Comparison of ENCODE assay signal across 2 cellular contexts in the genomic region with DNA sequence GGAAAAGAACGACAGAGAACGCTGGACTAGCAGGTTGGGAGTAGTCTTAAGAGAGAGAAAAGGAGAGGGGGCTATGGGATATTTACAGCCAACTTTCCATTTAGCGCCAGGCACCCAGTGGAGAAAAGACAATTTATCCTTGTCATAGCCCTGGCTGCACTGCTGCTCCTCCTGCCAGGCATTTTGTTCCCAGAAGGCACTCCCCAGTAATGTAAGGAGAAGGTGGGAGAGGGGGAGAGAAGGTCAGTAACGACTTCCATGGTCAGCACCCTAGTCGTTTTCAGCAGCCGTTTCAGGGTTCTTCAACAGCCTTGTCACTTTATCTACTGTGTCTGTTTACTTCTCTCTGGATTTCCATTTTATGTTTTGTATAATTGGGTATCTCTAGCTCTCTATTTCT.
TF ChIP-seq lines count a peak whose summit lies in the region.

No MANE protein-coding gene starts in this region.

TF ChIP-seq in GM23338, 12 proteins besides CTCF, POLR2A, EP300 and RAD21:
- TF ChIP-seq CREB1 (CRISPR knock-in tag; IDR thresholded peaks at IDR 0.05; ENCODE audit: low read depth) (no peak), EZH2phosphoT487 (IDR thresholded peaks at IDR 0.05; ENCODE audit: unreplicated experiment) (no peak), STAT1 (IDR thresholded peaks at IDR 0.05; ENCODE audit: unreplicated experiment) (no peak), JUNB (IDR thresholded peaks at IDR 0.05; ENCODE audit: unreplicated experiment) (no peak), NANOG (IDR thresholded peaks at IDR 0.05; ENCODE audit: borderline replicate concordance) (no peak), ZNF331 (CRISPR knock-in tag; IDR thresholded peaks at IDR 0.05; ENCODE audit: low read depth) (no peak), POLR2AphosphoS5 (IDR thresholded peaks at IDR 0.05; ENCODE audit: low read depth) (no peak), ZNF114 (CRISPR knock-in tag; IDR thresholded peaks at IDR 0.05) (no peak)
- TF ChIP-seq, protein P1, sequence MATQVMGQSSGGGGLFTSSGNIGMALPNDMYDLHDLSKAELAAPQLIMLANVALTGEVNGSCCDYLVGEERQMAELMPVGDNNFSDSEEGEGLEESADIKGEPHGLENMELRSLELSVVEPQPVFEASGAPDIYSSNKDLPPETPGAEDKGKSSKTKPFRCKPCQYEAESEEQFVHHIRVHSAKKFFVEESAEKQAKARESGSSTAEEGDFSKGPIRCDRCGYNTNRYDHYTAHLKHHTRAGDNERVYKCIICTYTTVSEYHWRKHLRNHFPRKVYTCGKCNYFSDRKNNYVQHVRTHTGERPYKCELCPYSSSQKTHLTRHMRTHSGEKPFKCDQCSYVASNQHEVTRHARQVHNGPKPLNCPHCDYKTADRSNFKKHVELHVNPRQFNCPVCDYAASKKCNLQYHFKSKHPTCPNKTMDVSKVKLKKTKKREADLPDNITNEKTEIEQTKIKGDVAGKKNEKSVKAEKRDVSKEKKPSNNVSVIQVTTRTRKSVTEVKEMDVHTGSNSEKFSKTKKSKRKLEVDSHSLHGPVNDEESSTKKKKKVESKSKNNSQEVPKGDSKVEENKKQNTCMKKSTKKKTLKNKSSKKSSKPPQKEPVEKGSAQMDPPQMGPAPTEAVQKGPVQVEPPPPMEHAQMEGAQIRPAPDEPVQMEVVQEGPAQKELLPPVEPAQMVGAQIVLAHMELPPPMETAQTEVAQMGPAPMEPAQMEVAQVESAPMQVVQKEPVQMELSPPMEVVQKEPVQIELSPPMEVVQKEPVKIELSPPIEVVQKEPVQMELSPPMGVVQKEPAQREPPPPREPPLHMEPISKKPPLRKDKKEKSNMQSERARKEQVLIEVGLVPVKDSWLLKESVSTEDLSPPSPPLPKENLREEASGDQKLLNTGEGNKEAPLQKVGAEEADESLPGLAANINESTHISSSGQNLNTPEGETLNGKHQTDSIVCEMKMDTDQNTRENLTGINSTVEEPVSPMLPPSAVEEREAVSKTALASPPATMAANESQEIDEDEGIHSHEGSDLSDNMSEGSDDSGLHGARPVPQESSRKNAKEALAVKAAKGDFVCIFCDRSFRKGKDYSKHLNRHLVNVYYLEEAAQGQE (IDR thresholded peaks at IDR 0.05; ENCODE audit: unreplicated experiment), result no peak
- TF ChIP-seq, protein P2, sequence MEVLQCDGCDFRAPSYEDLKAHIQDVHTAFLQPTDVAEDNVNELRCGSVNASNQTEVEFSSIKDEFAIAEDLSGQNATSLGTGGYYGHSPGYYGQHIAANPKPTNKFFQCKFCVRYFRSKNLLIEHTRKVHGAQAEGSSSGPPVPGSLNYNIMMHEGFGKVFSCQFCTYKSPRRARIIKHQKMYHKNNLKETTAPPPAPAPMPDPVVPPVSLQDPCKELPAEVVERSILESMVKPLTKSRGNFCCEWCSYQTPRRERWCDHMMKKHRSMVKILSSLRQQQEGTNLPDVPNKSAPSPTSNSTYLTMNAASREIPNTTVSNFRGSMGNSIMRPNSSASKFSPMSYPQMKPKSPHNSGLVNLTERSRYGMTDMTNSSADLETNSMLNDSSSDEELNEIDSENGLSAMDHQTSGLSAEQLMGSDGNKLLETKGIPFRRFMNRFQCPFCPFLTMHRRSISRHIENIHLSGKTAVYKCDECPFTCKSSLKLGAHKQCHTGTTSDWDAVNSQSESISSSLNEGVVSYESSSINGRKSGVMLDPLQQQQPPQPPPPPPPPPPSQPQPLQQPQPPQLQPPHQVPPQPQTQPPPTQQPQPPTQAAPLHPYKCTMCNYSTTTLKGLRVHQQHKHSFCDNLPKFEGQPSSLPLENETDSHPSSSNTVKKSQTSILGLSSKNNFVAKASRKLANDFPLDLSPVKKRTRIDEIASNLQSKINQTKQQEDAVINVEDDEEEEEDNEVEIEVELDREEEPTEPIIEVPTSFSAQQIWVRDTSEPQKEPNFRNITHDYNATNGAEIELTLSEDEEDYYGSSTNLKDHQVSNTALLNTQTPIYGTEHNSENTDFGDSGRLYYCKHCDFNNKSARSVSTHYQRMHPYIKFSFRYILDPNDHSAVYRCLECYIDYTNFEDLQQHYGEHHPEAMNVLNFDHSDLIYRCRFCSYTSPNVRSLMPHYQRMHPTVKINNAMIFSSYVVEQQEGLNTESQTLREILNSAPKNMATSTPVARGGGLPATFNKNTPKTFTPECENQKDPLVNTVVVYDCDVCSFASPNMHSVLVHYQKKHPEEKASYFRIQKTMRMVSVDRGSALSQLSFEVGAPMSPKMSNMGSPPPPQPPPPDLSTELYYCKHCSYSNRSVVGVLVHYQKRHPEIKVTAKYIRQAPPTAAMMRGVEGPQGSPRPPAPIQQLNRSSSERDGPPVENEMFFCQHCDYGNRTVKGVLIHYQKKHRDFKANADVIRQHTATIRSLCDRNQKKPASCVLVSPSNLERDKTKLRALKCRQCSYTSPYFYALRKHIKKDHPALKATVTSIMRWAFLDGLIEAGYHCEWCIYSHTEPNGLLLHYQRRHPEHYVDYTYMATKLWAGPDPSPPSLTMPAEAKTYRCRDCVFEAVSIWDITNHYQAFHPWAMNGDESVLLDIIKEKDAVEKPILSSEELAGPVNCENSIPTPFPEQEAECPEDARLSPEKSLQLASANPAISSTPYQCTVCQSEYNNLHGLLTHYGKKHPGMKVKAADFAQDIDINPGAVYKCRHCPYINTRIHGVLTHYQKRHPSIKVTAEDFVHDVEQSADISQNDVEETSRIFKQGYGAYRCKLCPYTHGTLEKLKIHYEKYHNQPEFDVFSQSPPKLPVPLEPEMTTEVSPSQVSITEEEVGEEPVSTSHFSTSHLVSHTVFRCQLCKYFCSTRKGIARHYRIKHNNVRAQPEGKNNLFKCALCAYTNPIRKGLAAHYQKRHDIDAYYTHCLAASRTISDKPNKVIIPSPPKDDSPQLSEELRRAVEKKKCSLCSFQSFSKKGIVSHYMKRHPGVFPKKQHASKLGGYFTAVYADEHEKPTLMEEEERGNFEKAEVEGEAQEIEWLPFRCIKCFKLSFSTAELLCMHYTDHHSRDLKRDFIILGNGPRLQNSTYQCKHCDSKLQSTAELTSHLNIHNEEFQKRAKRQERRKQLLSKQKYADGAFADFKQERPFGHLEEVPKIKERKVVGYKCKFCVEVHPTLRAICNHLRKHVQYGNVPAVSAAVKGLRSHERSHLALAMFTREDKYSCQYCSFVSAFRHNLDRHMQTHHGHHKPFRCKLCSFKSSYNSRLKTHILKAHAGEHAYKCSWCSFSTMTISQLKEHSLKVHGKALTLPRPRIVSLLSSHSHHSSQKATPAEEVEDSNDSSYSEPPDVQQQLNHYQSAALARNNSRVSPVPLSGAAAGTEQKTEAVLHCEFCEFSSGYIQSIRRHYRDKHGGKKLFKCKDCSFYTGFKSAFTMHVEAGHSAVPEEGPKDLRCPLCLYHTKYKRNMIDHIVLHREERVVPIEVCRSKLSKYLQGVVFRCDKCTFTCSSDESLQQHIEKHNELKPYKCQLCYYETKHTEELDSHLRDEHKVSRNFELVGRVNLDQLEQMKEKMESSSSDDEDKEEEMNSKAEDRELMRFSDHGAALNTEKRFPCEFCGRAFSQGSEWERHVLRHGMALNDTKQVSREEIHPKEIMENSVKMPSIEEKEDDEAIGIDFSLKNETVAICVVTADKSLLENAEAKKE (CRISPR knock-in tag; IDR thresholded peaks at IDR 0.05), result no peak

TF ChIP-seq in H1, 55 proteins besides CTCF, POLR2A, EP300 and RAD21:
- no peak for TF ChIP-seq GABPA (IDR thresholded peaks at IDR 0.05; ENCODE audit: borderline replicate concordance, insufficient read depth, low read length)
- TF ChIP-seq POLR2AphosphoS5 (IDR thresholded peaks at IDR 0.05; ENCODE audit: low read depth, low read length), result no peak
- TF ChIP-seq JUND (IDR thresholded peaks at IDR 0.05; ENCODE audit: low read length), result no peak
- TF ChIP-seq HDAC2 (IDR thresholded peaks at IDR 0.05; ENCODE audit: borderline replicate concordance in 1 of 2, low read depth in 2 of 2, low read length in 2 of 2), result no peak
- TF ChIP-seq SIX5 (IDR thresholded peaks at IDR 0.05; ENCODE audit: low read depth, low read length), result no peak
- TF ChIP-seq EZH2 (IDR thresholded peaks at IDR 0.05; ENCODE audit: low read depth, low read length, severe bottlenecking), result no peak
- TF ChIP-seq SUZ12 (IDR thresholded peaks at IDR 0.05; ENCODE audit: low read length), result no peak
- TF ChIP-seq CBX5 (IDR thresholded peaks at IDR 0.05; ENCODE audit: low read depth, low read length), result no peak
- TF ChIP-seq RNF2 (IDR thresholded peaks at IDR 0.05; ENCODE audit: borderline replicate concordance, low read depth, low read length, missing control alignments, poor library complexity, severe bottlenecking), result no peak
- TF ChIP-seq TAF1 (IDR thresholded peaks at IDR 0.05; ENCODE audit: low read depth, low read length), result no peak
- no peak for TF ChIP-seq CHD1 (IDR thresholded peaks at IDR 0.05; ENCODE audit: low read depth, low read length)
- no peak for TF ChIP-seq SIRT6 (IDR thresholded peaks at IDR 0.05; ENCODE audit: low read length)
- TF ChIP-seq MAFK (IDR thresholded peaks at IDR 0.05; ENCODE audit: low read depth, low read length), result no peak
- no peak for TF ChIP-seq ASH2L (IDR thresholded peaks at IDR 0.05; ENCODE audit: low read length)
- TF ChIP-seq BACH1 (IDR thresholded peaks at IDR 0.05; ENCODE audit: low read length), result no peak
- no peak for TF ChIP-seq HDAC6 (IDR thresholded peaks at IDR 0.05; ENCODE audit: low read depth, low read length)
- TF ChIP-seq CEBPB (IDR thresholded peaks at IDR 0.05; ENCODE audit: low read depth, low read length), result no peak
TF ChIP-seq in H1: peak in this region for 0.
